In genomic region chr4:46886711-46887110, GRCh38 we compare ENCODE assay signal across 13 cellular contexts. TPM values are rescaled to one million over a fixed set of nuclear protein-coding genes. Genes with fewer than 3 reads are reported as not detected.
DNase-seq lines count a peak whose midpoint lies in the region; ATAC-seq and TF ChIP-seq lines count a peak whose summit lies in the region.
"Had no signal": no experiment of that assay in that cellular context is flagged by ENCODE, and none has a peak within 500 bp of the region (broad histone marks: within the 10 kb centered on the region; RNA-seq: fewer than 3 reads in every experiment).

No MANE protein-coding gene starts in this region.

- no peaks in the 10 kb centered on the region for H3K27me3 ChIP-seq in GM06990 (replicated peaks; ENCODE audit: control insufficient read depth, insufficient read depth, low read length)
- H3K27me3 ChIP-seq in brain microvascular endothelial cell (replicated peaks), result no peaks in the 10 kb centered on the region

- no peaks in the 10 kb centered on the region for H3K9me3 Mint-ChIP-seq in nephron progenitor cell
- H3K9me3 Mint-ChIP-seq in activated CD8-positive, alpha-beta T cell treated with anti-CD3 and anti-CD28 coated beads for 36 hours, result no peaks in the 10 kb centered on the region
- H3K9me3 Mint-ChIP-seq: activated naive CD8-positive, alpha-beta T cell treated with anti-CD3 and anti-CD28 coated beads, Interleukin-2, amount 10 ng/mL, durations not matched to agents 7 days and 5 days had no signal

- DNase-seq in GM06990 (ENCODE audit: extremely low read depth, insufficient read length) (no peak), M059J (ENCODE audit: low read depth) (peak; percentile 14), brain microvascular endothelial cell (peak; percentile 29), nephron progenitor cell (no peak)
- DNase-seq in stimulated activated CD4-positive, alpha-beta T cell treated with anti-CD3 and anti-CD28 coated beads, Interleukin-4, amount 100 ng/mL, for 24 hours, result no peak
- no peak for DNase-seq in activated CD8-positive, alpha-beta T cell treated with anti-CD3 and anti-CD28 coated beads for 36 hours
- DNase-seq: activated naive CD8-positive, alpha-beta T cell treated with anti-CD3 and anti-CD28 coated beads, Interleukin-2, amount 10 ng/mL, durations not matched to agents 7 days and 5 days; NCI-H1436; T-helper 9 cell had no signal

- H3K36me3 ChIP-seq in GM06990 (ENCODE audit: control insufficient read depth, insufficient read depth, low read length) (no peaks in the 10 kb centered on the region), brain microvascular endothelial cell (replicated peaks) (no peaks in the 10 kb centered on the region)

- TF ChIP-seq CTCF in GM06990 (IDR thresholded peaks at IDR 0.05; ENCODE audit: insufficient read depth, low read length, poor library complexity, severe bottlenecking) (peak; percentile 38), brain microvascular endothelial cell (IDR thresholded peaks at IDR 0.05; ENCODE audit: low read depth, low read length, missing control alignments) (peak; percentile 45), nephron progenitor cell (IDR thresholded peaks at IDR 0.05) (peak; percentile 28)
- no peak for TF ChIP-seq CTCF in activated CD8-positive, alpha-beta T cell treated with anti-CD3 and anti-CD28 coated beads for 36 hours (IDR thresholded peaks at IDR 0.05)

- H3K27ac Mint-ChIP-seq in nephron progenitor cell, result no peak overlapping the region
- H3K27ac Mint-ChIP-seq in activated CD8-positive, alpha-beta T cell treated with anti-CD3 and anti-CD28 coated beads for 36 hours, result no peak overlapping the region
- H3K27ac Mint-ChIP-seq: activated naive CD8-positive, alpha-beta T cell treated with anti-CD3 and anti-CD28 coated beads, Interleukin-2, amount 10 ng/mL, durations not matched to agents 7 days and 5 days had no signal

- H3K4me3 Mint-ChIP-seq in nephron progenitor cell, result no peak overlapping the region
- no peak overlapping the region for H3K4me3 Mint-ChIP-seq in activated CD8-positive, alpha-beta T cell treated with anti-CD3 and anti-CD28 coated beads for 36 hours
- H3K4me3 Mint-ChIP-seq: activated naive CD8-positive, alpha-beta T cell treated with anti-CD3 and anti-CD28 coated beads, Interleukin-2, amount 10 ng/mL, durations not matched to agents 7 days and 5 days had no signal

- intact Hi-C loops in activated CD8-positive, alpha-beta T cell treated with anti-CD3 and anti-CD28 coated beads for 36 hours (cut with micrococcal nuclease), result no loop called here

- H3K27me3 Mint-ChIP-seq in nephron progenitor cell (ENCODE audit: low read depth, poor library complexity), result peaks cover 3% of the 10 kb centered on the region
- H3K27me3 Mint-ChIP-seq in activated CD8-positive, alpha-beta T cell treated with anti-CD3 and anti-CD28 coated beads for 36 hours, result peaks cover 3% of the 10 kb centered on the region
- H3K27me3 Mint-ChIP-seq: activated naive CD8-positive, alpha-beta T cell treated with anti-CD3 and anti-CD28 coated beads, Interleukin-2, amount 10 ng/mL, durations not matched to agents 7 days and 5 days had no signal

- POLR2A ChIA-PET in activated CD8-positive, alpha-beta T cell treated with anti-CD3 and anti-CD28 coated beads for 36 hours (lab: Charles Lee), result no interaction called here

- in situ Hi-C loops in brain microvascular endothelial cell (cut with HindIII; ENCODE audit: low pct_ligation_motif_present, low sequenced_read_pairs), result no loop called here

- H3K4me1 Mint-ChIP-seq in nephron progenitor cell, result no peaks in the 10 kb centered on the region
- H3K4me1 Mint-ChIP-seq in activated CD8-positive, alpha-beta T cell treated with anti-CD3 and anti-CD28 coated beads for 36 hours (ENCODE audit: low read depth), result no peaks in the 10 kb centered on the region
- H3K4me1 Mint-ChIP-seq: activated naive CD8-positive, alpha-beta T cell treated with anti-CD3 and anti-CD28 coated beads, Interleukin-2, amount 10 ng/mL, durations not matched to agents 7 days and 5 days had no signal

- H3K36me3 Mint-ChIP-seq in nephron progenitor cell (ENCODE audit: low read depth), result no peaks in the 10 kb centered on the region
- no peaks in the 10 kb centered on the region for H3K36me3 Mint-ChIP-seq in activated CD8-positive, alpha-beta T cell treated with anti-CD3 and anti-CD28 coated beads for 36 hours (ENCODE audit: low read depth)
- H3K36me3 Mint-ChIP-seq: activated naive CD8-positive, alpha-beta T cell treated with anti-CD3 and anti-CD28 coated beads, Interleukin-2, amount 10 ng/mL, durations not matched to agents 7 days and 5 days had no signal

- H3K27ac ChIP-seq in brain microvascular endothelial cell, result no peak overlapping the region

- CTCF ChIA-PET in activated CD8-positive, alpha-beta T cell treated with anti-CD3 and anti-CD28 coated beads for 36 hours (lab: Charles Lee), result no interaction called here

- ATAC-seq in HG03469 (IDR thresholded peaks at IDR 0.05; ENCODE audit: unreplicated experiment), result no peak
- ATAC-seq in activated CD8-positive, alpha-beta T cell treated with anti-CD3 and anti-CD28 coated beads for 36 hours, result no peak
- ATAC-seq in GM19324 (IDR thresholded peaks at IDR 0.05; ENCODE audit: low FRiP score, unreplicated experiment), result no peak
- ATAC-seq: sciatic nerve had no signal

- H3K4me3 ChIP-seq in GM06990 (replicated peaks; ENCODE audit: low read depth, low read length) (no peak overlapping the region), brain microvascular endothelial cell (ENCODE audit: low read depth, low read length) (no peak overlapping the region)

RNA-seq across cellular contexts. Expression of gene COX7B2, which starts 22.3 kb away (rescaled TPM):
- 7.4 TPM in 1 of 2 replicates, not detected in the other for total RNA-seq in M059J (2014; rRNA removed; shearing (Covaris generic))
- not detected for total RNA-seq in activated CD8-positive, alpha-beta T cell treated with anti-CD3 and anti-CD28 coated beads for 36 hours
- total RNA-seq: activated naive CD8-positive, alpha-beta T cell treated with anti-CD3 and anti-CD28 coated beads, Interleukin-2, amount 10 ng/mL, durations not matched to agents 7 days and 5 days; sciatic nerve; subcutaneous adipose tissue had no signal

Comparison
In these comparisons a context has a peak if more than half of its experiments do, and no peak if none do; other contexts are left out.
1. DNase-seq: peak in M059J (single experiment) and brain microvascular endothelial cell (single experiment); none in GM06990 (single experiment), nephron progenitor cell (single experiment), stimulated activated CD4-positive, alpha-beta T cell treated with anti-CD3 and anti-CD28 coated beads, Interleukin-4, amount 100 ng/mL, for 24 hours (single experiment) and activated CD8-positive, alpha-beta T cell treated with anti-CD3 and anti-CD28 coated beads for 36 hours (single experiment).